Comparison of ENCODE assay signal across 13 cellular contexts in the genomic region with DNA sequence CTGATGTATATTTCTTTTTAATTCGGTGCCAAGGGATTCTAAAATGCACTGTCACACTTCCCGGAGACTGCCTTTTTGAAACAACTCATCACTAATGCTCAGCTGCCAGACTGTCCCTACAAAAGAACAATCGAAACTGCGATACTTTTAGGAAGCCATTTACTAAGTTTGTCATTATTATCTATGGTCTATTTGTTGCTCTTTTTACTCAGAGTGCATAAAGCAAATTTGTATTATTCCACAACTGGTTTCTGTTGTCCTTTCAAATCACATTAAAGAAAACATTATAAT.
DNase-seq lines count a peak whose midpoint lies in the region; ATAC-seq and TF ChIP-seq lines count a peak whose summit lies in the region.
"Had no signal": no experiment of that assay in that cellular context is flagged by ENCODE, and none has a peak within 500 bp of the region (broad histone marks: within the 10 kb centered on the region; RNA-seq: fewer than 3 reads in every experiment).

No MANE protein-coding gene starts in this region.

- no peak for TF ChIP-seq CTCF in left lung (IDR thresholded peaks at IDR 0.05)

- ATAC-seq in left lung: no peak
- no peak for ATAC-seq in GM18517 (IDR thresholded peaks at IDR 0.05; ENCODE audit: unreplicated experiment)
- ATAC-seq: stimulated activated memory B cell treated with anti-CD40 and anti-IgM and Interleukin-4, amounts not matched to agents 10 μg/mL and 1 μg/mL and 100 μg/mL, for 72 hours had no signal

- DNase-seq in adipocyte (ENCODE audit: low read depth) (no peak), left lung (no peak), substantia nigra (lab: John Stamatoyannopoulos, UW) (no peak), NCI-H128 (lab: John Stamatoyannopoulos, UW; ENCODE audit: unreplicated experiment) (no peak)
- no peak for DNase-seq in activated naive CD4-positive, alpha-beta T cell treated with Interleukin-2 at 50 U/mL for 16 hours
- DNase-seq: activated CD4-positive, alpha-beta T cell treated with anti-CD3 and anti-CD28 coated beads, Interleukin-2, amount 50 U/mL, for 4 hours; activated gamma-delta T cell; central memory CD4-positive, alpha-beta T cell; KG1; NCI-H2171 treated with DMSO at 0.1 percent for 48 hours had no signal

- H3K9me3 ChIP-seq in HUES48 (ENCODE audit: control insufficient read depth, insufficient read depth, low read length) (no peaks in the 10 kb centered on the region), adipocyte (ENCODE audit: control insufficient read depth, low read length) (no peaks in the 10 kb centered on the region), left lung (no peaks in the 10 kb centered on the region)

- peaks cover 33% of the 10 kb centered on the region for H3K4me1 ChIP-seq in HUES48 (ENCODE audit: control insufficient read depth, insufficient read depth, low read length)
- H3K4me1 ChIP-seq in adipocyte (ENCODE audit: control insufficient read depth, insufficient read depth, low read length): peaks cover 51% of the 10 kb centered on the region
- peaks cover 28 to 36% of the 10 kb centered on the region in 2 donors for H3K4me1 ChIP-seq in left lung

- H3K4me3 ChIP-seq in HUES48 (ENCODE audit: low read depth, low read length) (no peak overlapping the region), adipocyte (ENCODE audit: low read length) (peak overlapping the region; percentile 39), left lung (no peak overlapping the region)

- intact Hi-C loops in left lung (cut with DNase I): no loop called here

- H3K27ac ChIP-seq in HUES48 (ENCODE audit: low read depth, low read length) (peak overlapping the region; percentile 40), left lung (peak overlapping the region; percentile 20 to 65), substantia nigra (ENCODE audit: low read depth, low read length, poor library complexity, severe bottlenecking) (peak overlapping the region; percentile 51)

- H3K36me3 ChIP-seq in HUES48 (ENCODE audit: control insufficient read depth, insufficient read depth, low read length) (no peaks in the 10 kb centered on the region; the same call in 1 of the 2 replicates), adipocyte (ENCODE audit: control insufficient read depth, insufficient read depth, low read length, severe bottlenecking) (no peaks in the 10 kb centered on the region), left lung (no peaks in the 10 kb centered on the region)

- H3K9ac ChIP-seq in HUES48 (ENCODE audit: low read depth, low read length): no peak overlapping the region
- peak overlapping the region; percentile 73 for H3K9ac ChIP-seq in adipocyte (ENCODE audit: low read length)

- H3K27me3 ChIP-seq in HUES48 (ENCODE audit: control insufficient read depth, insufficient read depth, low read length) (no peaks in the 10 kb centered on the region), adipocyte (replicated peaks; ENCODE audit: control insufficient read depth, insufficient read depth, low read length) (no peaks in the 10 kb centered on the region), left lung (no peaks in the 10 kb centered on the region)
